Comparison of ENCODE assay signal across 36 cellular contexts in the genomic region with DNA sequence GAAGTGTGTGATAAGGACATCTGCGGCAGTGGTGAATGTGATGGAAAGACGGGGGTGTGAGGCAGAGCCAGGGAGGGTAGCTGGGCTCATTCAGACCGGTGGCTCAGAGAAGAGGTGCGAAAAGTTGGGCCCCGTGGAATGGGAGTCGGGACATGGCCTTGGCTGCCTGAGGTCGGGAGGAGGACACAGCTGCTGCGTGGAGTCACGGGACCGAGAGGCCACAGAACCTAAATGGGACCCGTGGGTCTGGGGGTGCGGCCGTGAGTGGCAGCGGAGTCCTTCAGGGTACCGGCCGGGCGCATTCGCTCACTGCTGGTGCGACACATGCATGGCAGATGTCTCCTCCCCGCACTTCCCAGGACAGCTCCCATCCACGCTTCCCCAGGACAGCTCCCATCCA.
"Had no signal": no experiment of that assay in that cellular context is flagged by ENCODE, and none has a peak within 500 bp of the region (broad histone marks: within the 10 kb centered on the region; RNA-seq: fewer than 3 reads in every experiment).

No MANE protein-coding gene starts in this region.

- H3K4me1 Mint-ChIP-seq: activated CD4-positive, alpha-beta memory T cell treated with anti-CD3 and anti-CD28 coated beads, Interleukin-2, amount 10 ng/mL, durations not matched to agents 7 days and 5 days; activated CD4-positive, alpha-beta T cell treated with anti-CD3 and anti-CD28 coated beads for 36 hours; activated CD4-positive, alpha-beta T cell treated with anti-CD3 and anti-CD28 coated beads, Interleukin-2, amount 10 ng/mL, durations not matched to agents 7 days and 5 days; activated CD8-positive, alpha-beta memory T cell treated with anti-CD3 and anti-CD28 coated beads, Interleukin-2, amount 10 ng/mL, durations not matched to agents 7 days and 5 days; activated naive CD4-positive, alpha-beta T cell treated with anti-CD3 and anti-CD28 coated beads, Interleukin-2, amount 10 ng/mL, durations not matched to agents 7 days and 5 days; activated naive CD4-positive, alpha-beta T cell treated with anti-CD3 and anti-CD28 coated beads, Interleukin-2, amount 50 U/mL, for 24 hours; activated naive CD8-positive, alpha-beta T cell treated with anti-CD3 and anti-CD28 coated beads, Interleukin-2, amount 50 U/mL, for 24 hours had no signal

- DNase-seq: activated B cell treated with CpG ODN at 0.5 μM for 24 hours; activated CD4-positive, alpha-beta memory T cell treated with anti-CD3 and anti-CD28 coated beads, Interleukin-2, amount 10 ng/mL, durations not matched to agents 7 days and 5 days; activated CD4-positive, alpha-beta T cell treated with anti-CD3 and anti-CD28 coated beads for 36 hours; activated CD4-positive, alpha-beta T cell treated with anti-CD3 and anti-CD28 coated beads for 48 hours; activated CD4-positive, alpha-beta T cell treated with anti-CD3 and anti-CD28 coated beads, Interleukin-2, amount 10 ng/mL, durations not matched to agents 7 days and 5 days; activated CD4-positive, alpha-beta T cell treated with anti-CD3 and anti-CD28 coated beads, Interleukin-2, amount 50 U/mL, for 48 hours; activated CD4-positive, CD25-positive, alpha-beta regulatory T cell treated with anti-CD3 and anti-CD28 coated beads, Interleukin-2, amount 50 U/mL, for 72 hours; activated CD8-positive, alpha-beta memory T cell treated with anti-CD3 and anti-CD28 coated beads for 24 hours; activated CD8-positive, alpha-beta memory T cell treated with anti-CD3 and anti-CD28 coated beads, Interleukin-2, amount 10 ng/mL, durations not matched to agents 7 days and 5 days; activated CD8-positive, alpha-beta memory T cell treated with anti-CD3 and anti-CD28 coated beads, Interleukin-2, amount 50 U/mL, for 48 hours; activated CD8-positive, alpha-beta T cell treated with anti-CD3 and anti-CD28 coated beads, Interleukin-2, amount 10 ng/mL, durations not matched to agents 7 days and 5 days; activated effector memory CD4-positive, alpha-beta T cell treated with Interleukin-2 at 50 U/mL for 16 hours; activated gamma-delta T cell; activated naive CD4-positive, alpha-beta T cell treated with anti-CD3 and anti-CD28 coated beads, Interleukin-2, amount 10 ng/mL, durations not matched to agents 7 days and 5 days; activated naive CD4-positive, alpha-beta T cell treated with Interleukin-2 at 50 U/mL for 16 hours; activated naive CD8-positive, alpha-beta T cell treated with anti-CD3 and anti-CD28 coated beads, Interleukin-2, amount 10 ng/mL, durations not matched to agents 7 days and 5 days; activated naive CD8-positive, alpha-beta T cell treated with anti-CD3 and anti-CD28 coated beads, Interleukin-2, amount 50 U/mL, for 24 hours; activated T-cell treated with anti-CD3 and anti-CD28 coated beads, Interleukin-2, amount 50 U/mL, for 24 hours; activated T-cell treated with anti-CD3 and anti-CD28 coated beads, Interleukin-2, amount 50 U/mL, for 48 hours; amygdala; anterior cingulate cortex; body of pancreas; brain microvascular endothelial cell; central memory CD4-positive, alpha-beta T cell; T-helper 1 cell; T-helper 2 cell; T-helper 9 cell had no signal

- H3K27me3 ChIP-seq: ascending aorta, body of pancreas, brain microvascular endothelial cell, breast epithelium had no signal

- H3K27ac ChIP-seq: ascending aorta, body of pancreas, brain microvascular endothelial cell, VCaP had no signal

- H3K9me3 ChIP-seq: ascending aorta, body of pancreas, breast epithelium had no signal

- H3K27me3 Mint-ChIP-seq: activated CD4-positive, alpha-beta T cell treated with anti-CD3 and anti-CD28 coated beads for 36 hours; activated naive CD4-positive, alpha-beta T cell treated with anti-CD3 and anti-CD28 coated beads, Interleukin-2, amount 50 U/mL, for 24 hours; activated naive CD8-positive, alpha-beta T cell had no signal

- H3K9me3 Mint-ChIP-seq: activated B cell treated with CpG ODN at 0.5 μM for 24 hours; activated CD4-positive, alpha-beta memory T cell treated with anti-CD3 and anti-CD28 coated beads, Interleukin-2, amount 10 ng/mL, durations not matched to agents 7 days and 5 days; activated CD4-positive, alpha-beta T cell treated with anti-CD3 and anti-CD28 coated beads, Interleukin-2, amount 10 ng/mL, durations not matched to agents 7 days and 5 days; activated naive CD4-positive, alpha-beta T cell treated with anti-CD3 and anti-CD28 coated beads, Interleukin-2, amount 10 ng/mL, durations not matched to agents 7 days and 5 days; activated naive CD4-positive, alpha-beta T cell treated with anti-CD3 and anti-CD28 coated beads, Interleukin-2, amount 50 U/mL, for 24 hours; activated naive CD8-positive, alpha-beta T cell treated with anti-CD3 and anti-CD28 coated beads, Interleukin-2, amount 10 ng/mL, durations not matched to agents 7 days and 5 days; activated naive CD8-positive, alpha-beta T cell treated with anti-CD3 and anti-CD28 coated beads, Interleukin-2, amount 50 U/mL, for 24 hours; activated T-cell treated with anti-CD3 and anti-CD28 coated beads, Interleukin-2, amount 50 U/mL, for 24 hours; activated T-helper 2 cell treated with anti-CD3 and anti-CD28 coated beads, Interferon-gamma antibody, Interleukin-2, Interleukin-4, amounts not matched to agents 10 μg/mL and 5 μg/mL and 100 μg/mL, durations not matched to agents 14 hours and 24 hours and 36 hours; T-helper 1 cell treated with Interleukin-12 subunit alpha and Interleukin-12 subunit beta and Interleukin-4 antibody, amounts not matched to agents 30 μg/mL and 1 μg/mL, for 36 hours; T-helper 2 cell treated with Interferon-gamma antibody and Interleukin-4, amounts not matched to agents 5 μg/mL and 100 μg/mL, for 36 hours had no signal

- H3K36me3 ChIP-seq: ascending aorta, brain microvascular endothelial cell, breast epithelium had no signal

- H3K36me3 Mint-ChIP-seq: activated CD8-positive, alpha-beta memory T cell treated with anti-CD3 and anti-CD28 coated beads, Interleukin-2, amount 10 ng/mL, durations not matched to agents 7 days and 5 days; activated naive CD4-positive, alpha-beta T cell treated with anti-CD3 and anti-CD28 coated beads, Interleukin-2, amount 10 ng/mL, durations not matched to agents 7 days and 5 days; activated naive CD8-positive, alpha-beta T cell; activated naive CD8-positive, alpha-beta T cell treated with anti-CD3 and anti-CD28 coated beads, Interleukin-2, amount 10 ng/mL, durations not matched to agents 7 days and 5 days had no signal

- FAIRE-seq: TTC549 had no signal

- H3K4me1 ChIP-seq: ascending aorta, body of pancreas, breast epithelium had no signal

- H3K4me3 Mint-ChIP-seq: activated B cell treated with CpG ODN at 0.5 μM for 24 hours; activated CD4-positive, alpha-beta memory T cell treated with anti-CD3 and anti-CD28 coated beads, Interleukin-2, amount 10 ng/mL, durations not matched to agents 7 days and 5 days; activated CD4-positive, alpha-beta T cell treated with anti-CD3 and anti-CD28 coated beads for 36 hours; activated CD4-positive, alpha-beta T cell treated with anti-CD3 and anti-CD28 coated beads, Interleukin-2, amount 10 ng/mL, durations not matched to agents 7 days and 5 days; activated CD8-positive, alpha-beta memory T cell treated with anti-CD3 and anti-CD28 coated beads, Interleukin-2, amount 10 ng/mL, durations not matched to agents 7 days and 5 days; activated CD8-positive, alpha-beta T cell treated with anti-CD3 and anti-CD28 coated beads, Interleukin-2, amount 10 ng/mL, durations not matched to agents 7 days and 5 days; activated naive CD4-positive, alpha-beta T cell treated with anti-CD3 and anti-CD28 coated beads, Interleukin-2, amount 10 ng/mL, durations not matched to agents 7 days and 5 days; activated naive CD4-positive, alpha-beta T cell treated with anti-CD3 and anti-CD28 coated beads, Interleukin-2, amount 50 U/mL, for 24 hours; activated naive CD8-positive, alpha-beta T cell; activated naive CD8-positive, alpha-beta T cell treated with anti-CD3 and anti-CD28 coated beads, Interleukin-2, amount 10 ng/mL, durations not matched to agents 7 days and 5 days; activated naive CD8-positive, alpha-beta T cell treated with anti-CD3 and anti-CD28 coated beads, Interleukin-2, amount 50 U/mL, for 24 hours; activated T-cell treated with anti-CD3 and anti-CD28 coated beads, Interleukin-2, amount 50 U/mL, for 24 hours; T-helper 1 cell treated with Interleukin-12 subunit alpha and Interleukin-12 subunit beta and Interleukin-4 antibody, amounts not matched to agents 30 μg/mL and 1 μg/mL, for 36 hours; T-helper 2 cell treated with Interferon-gamma antibody and Interleukin-4, amounts not matched to agents 5 μg/mL and 100 μg/mL, for 36 hours had no signal

- H3K4me3 ChIP-seq: ascending aorta, body of pancreas, breast epithelium had no signal

- H3K27ac Mint-ChIP-seq: activated B cell treated with CpG ODN at 0.5 μM for 24 hours; activated CD4-positive, alpha-beta memory T cell treated with anti-CD3 and anti-CD28 coated beads, Interleukin-2, amount 10 ng/mL, durations not matched to agents 7 days and 5 days; activated CD4-positive, alpha-beta T cell treated with anti-CD3 and anti-CD28 coated beads for 36 hours; activated CD4-positive, alpha-beta T cell treated with anti-CD3 and anti-CD28 coated beads, Interleukin-2, amount 10 ng/mL, durations not matched to agents 7 days and 5 days; activated CD8-positive, alpha-beta memory T cell treated with anti-CD3 and anti-CD28 coated beads, Interleukin-2, amount 10 ng/mL, durations not matched to agents 7 days and 5 days; activated CD8-positive, alpha-beta T cell treated with anti-CD3 and anti-CD28 coated beads, Interleukin-2, amount 10 ng/mL, durations not matched to agents 7 days and 5 days; activated naive CD4-positive, alpha-beta T cell treated with anti-CD3 and anti-CD28 coated beads, Interleukin-2, amount 50 U/mL, for 24 hours; activated naive CD8-positive, alpha-beta T cell; activated naive CD8-positive, alpha-beta T cell treated with anti-CD3 and anti-CD28 coated beads, Interleukin-2, amount 10 ng/mL, durations not matched to agents 7 days and 5 days; activated naive CD8-positive, alpha-beta T cell treated with anti-CD3 and anti-CD28 coated beads, Interleukin-2, amount 50 U/mL, for 24 hours; activated T-cell treated with anti-CD3 and anti-CD28 coated beads, Interleukin-2, amount 50 U/mL, for 24 hours; activated T-helper 2 cell treated with anti-CD3 and anti-CD28 coated beads, Interferon-gamma antibody, Interleukin-2, Interleukin-4, amounts not matched to agents 10 μg/mL and 5 μg/mL and 100 μg/mL, durations not matched to agents 14 hours and 24 hours and 36 hours; T-helper 1 cell treated with Interleukin-12 subunit alpha and Interleukin-12 subunit beta and Interleukin-4 antibody, amounts not matched to agents 30 μg/mL and 1 μg/mL, for 36 hours; T-helper 2 cell treated with Interferon-gamma antibody and Interleukin-4, amounts not matched to agents 5 μg/mL and 100 μg/mL, for 36 hours had no signal
